In the genomic region with DNA sequence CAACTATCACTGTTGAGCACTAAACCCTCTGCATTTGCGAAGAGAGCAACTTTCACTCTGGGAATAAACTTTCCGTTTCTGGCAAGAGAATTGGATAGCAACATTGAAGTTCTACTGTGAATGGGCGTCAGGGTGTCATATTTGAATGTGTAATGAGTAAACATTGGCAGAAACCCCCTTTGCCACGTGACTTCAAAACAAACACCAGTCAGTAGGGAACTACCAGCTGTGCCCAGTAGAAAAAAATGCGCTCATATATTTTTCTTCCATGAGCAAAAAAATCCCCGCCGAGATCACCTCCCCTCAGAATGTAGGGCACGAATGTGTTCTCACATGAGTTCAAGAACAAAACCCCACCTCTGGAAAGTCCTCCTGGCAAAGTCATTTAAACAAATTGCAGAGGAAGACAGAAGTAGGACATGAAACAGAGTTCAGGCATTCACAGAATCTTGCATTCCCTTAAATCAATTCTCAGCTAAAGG, we compare ENCODE assay signal across 7 cellular contexts.
DNase-seq lines count a peak whose midpoint lies in the region; ATAC-seq lines count a peak whose summit lies in the region.

No MANE protein-coding gene starts in this region.

- H3K4me3 Mint-ChIP-seq in effector memory CD8-positive, alpha-beta T cell = peak overlapping the region; percentile 35 to 44

- peaks cover 10 to 11% of the 10 kb centered on the region in 2 donors for H3K4me1 Mint-ChIP-seq in effector memory CD8-positive, alpha-beta T cell (ENCODE audit: low read depth in 2 of 2)

- DNase-seq in NCI-H526 treated with DMSO at 0.1 percent for 48 hours (lab: John Stamatoyannopoulos, UW) = peak; percentile 87
- DNase-seq in effector memory CD8-positive, alpha-beta T cell = peak; percentile 23 to 53 (median 53)
- no peak for DNase-seq in cerebellum (ENCODE audit: low spot score)
- DNase-seq in NK-92 treated with Interleukin-12 subunit alpha and Interleukin-12 subunit beta, amount 100 ng/mL, for 24 hours (lab: John Stamatoyannopoulos, UW) = no peak

- H3K4me2 ChIP-seq in skeletal muscle satellite cell (ENCODE audit: low read length) = peak overlapping the region; percentile 36

- peak overlapping the region; percentile 5 for H3K4me3 ChIP-seq in skeletal muscle satellite cell (ENCODE audit: low read length)

- H3K9me3 Mint-ChIP-seq in effector memory CD8-positive, alpha-beta T cell = no peaks in the 10 kb centered on the region

- no peaks in the 10 kb centered on the region for H3K27me3 Mint-ChIP-seq in effector memory CD8-positive, alpha-beta T cell

- H3K36me3 Mint-ChIP-seq in effector memory CD8-positive, alpha-beta T cell (ENCODE audit: insufficient read depth) = no peaks in the 10 kb centered on the region

- H3K9ac ChIP-seq in skeletal muscle satellite cell (ENCODE audit: low read depth, low read length) = no peak overlapping the region

- peak overlapping the region; percentile 63 to 73 for H3K27ac Mint-ChIP-seq in effector memory CD8-positive, alpha-beta T cell

- H3K4me1 ChIP-seq in skeletal muscle satellite cell (ENCODE audit: control insufficient read depth, insufficient read depth, low read length) = peaks cover 39% of the 10 kb centered on the region

- no peaks in the 10 kb centered on the region for H3K36me3 ChIP-seq in skeletal muscle satellite cell (ENCODE audit: insufficient read depth, low read length)

- no peaks in the 10 kb centered on the region for H3K27me3 ChIP-seq in skeletal muscle satellite cell (ENCODE audit: control insufficient read depth, insufficient read depth, low read length)

- ATAC-seq in GM19023 (IDR thresholded peaks at IDR 0.05; ENCODE audit: unreplicated experiment) (peak; percentile 71), HG02885 (IDR thresholded peaks at IDR 0.05; ENCODE audit: poor library complexity, unreplicated experiment) (peak; percentile 63)
- ATAC-seq in effector memory CD8-positive, alpha-beta T cell (replicated peaks) = peak; percentile 89

- no peaks in the 10 kb centered on the region for H3K9me3 ChIP-seq in skeletal muscle satellite cell (replicated peaks; ENCODE audit: low read length)

Comparison
In these comparisons a context has a peak if more than half of its experiments do, and no peak if none do; other contexts are left out.
1. DNase-seq: peak in NCI-H526 treated with DMSO at 0.1 percent for 48 hours (single experiment) and effector memory CD8-positive, alpha-beta T cell (3 of 3); none in cerebellum (single experiment) and NK-92 treated with Interleukin-12 subunit alpha and Interleukin-12 subunit beta, amount 100 ng/mL, for 24 hours (single experiment).
2. Peak in every context shown above with its lines, with median percentiles within 50 percentile points of each other: ATAC-seq.